Comparison of ENCODE assay signal across 1 cellular context in the genomic region with DNA sequence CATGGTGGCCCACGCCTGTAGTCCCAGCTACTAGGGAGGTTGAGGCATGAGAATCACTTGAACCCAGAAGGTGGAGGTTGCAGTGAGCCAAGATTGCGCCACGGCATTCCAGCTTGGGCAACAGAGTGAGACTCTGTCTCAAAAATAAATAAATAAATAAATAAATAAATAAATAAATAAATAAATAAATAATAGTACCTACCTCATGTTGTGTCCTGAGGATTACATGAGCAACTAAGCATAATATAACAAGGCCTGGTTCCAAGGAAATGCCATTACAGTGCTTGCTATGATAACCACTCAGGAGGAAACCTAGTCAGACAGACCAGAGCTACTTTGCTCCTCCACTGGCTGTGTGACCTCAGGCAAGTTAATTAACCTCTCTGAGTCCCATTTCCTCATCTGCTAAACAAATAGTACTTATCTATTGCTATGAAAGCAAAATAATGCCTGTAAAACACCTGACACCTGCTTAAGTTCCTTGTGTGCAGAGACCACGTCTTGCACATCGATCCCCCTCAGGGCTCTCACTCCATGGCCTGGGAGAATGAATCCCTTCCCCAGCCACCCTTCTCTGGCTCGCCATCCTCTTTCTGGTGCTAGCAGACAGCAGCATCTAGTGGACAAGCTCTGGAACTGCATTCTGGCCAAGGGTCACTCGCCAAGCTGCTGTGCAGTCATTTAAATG.
TF ChIP-seq lines count a peak whose summit lies in the region.

No MANE protein-coding gene starts in this region.

TF ChIP-seq in HepG2, 621 proteins besides CTCF, POLR2A, EP300 and RAD21 (continued from another document and continues in another):
- TF ChIP-seq NR3C1 (CRISPR knock-in tag; IDR thresholded peaks at IDR 0.05) (no peak), ZNF264 (CRISPR knock-in tag; IDR thresholded peaks at IDR 0.05) (no peak), ZSCAN30 (CRISPR knock-in tag; IDR thresholded peaks at IDR 0.05) (no peak), EEA1 (CRISPR knock-in tag; IDR thresholded peaks at IDR 0.05; ENCODE audit: borderline replicate concordance) (no peak), ZNF253 (CRISPR knock-in tag; IDR thresholded peaks at IDR 0.05; ENCODE audit: borderline replicate concordance) (no peak), JUND (CRISPR knock-in tag; IDR thresholded peaks at IDR 0.05) (no peak; the same call in 1 of the 2 replicates), SPEN (CRISPR knock-in tag; IDR thresholded peaks at IDR 0.05; ENCODE audit: low read depth) (peak; percentile 57; the same call in 1 of the 2 replicates), PHB2 (IDR thresholded peaks at IDR 0.05; ENCODE audit: partially characterized antibody) (no peak), ZNF878 (CRISPR knock-in tag; IDR thresholded peaks at IDR 0.05) (no peak), ZBTB7B (CRISPR knock-in tag; IDR thresholded peaks at IDR 0.05) (peak; percentile 80; the same call in 1 of the 2 replicates), ZNF75D (CRISPR knock-in tag; IDR thresholded peaks at IDR 0.05; ENCODE audit: borderline replicate concordance) (no peak), ARNTL (CRISPR knock-in tag; IDR thresholded peaks at IDR 0.05) (no peak), DPF2 (CRISPR knock-in tag; IDR thresholded peaks at IDR 0.05; ENCODE audit: borderline replicate concordance, low read depth) (no peak), SNAI1 (CRISPR knock-in tag; IDR thresholded peaks at IDR 0.05; ENCODE audit: borderline replicate concordance) (no peak), KLF16 (CRISPR knock-in tag; IDR thresholded peaks at IDR 0.05) (peak in 1 of 2 experiments; percentile 84; a peak in 2 of 4 replicates), CEBPG (CRISPR knock-in tag; IDR thresholded peaks at IDR 0.05) (peak; percentile 39; the same call in 1 of the 2 replicates), RELA (CRISPR knock-in tag; IDR thresholded peaks at IDR 0.05) (0 out of 2 replicates have a peak, but pooled peaks have one; percentile 70), TMF1 (CRISPR knock-in tag; IDR thresholded peaks at IDR 0.05; ENCODE audit: low read depth) (0 out of 2 replicates have a peak, but pooled peaks have one; percentile 49), ZNF775 (CRISPR knock-in tag; IDR thresholded peaks at IDR 0.05; ENCODE audit: borderline replicate concordance) (no peak), SMYD3 (CRISPR knock-in tag; IDR thresholded peaks at IDR 0.05) (0 out of 2 replicates have a peak, but pooled peaks have one; percentile 56), TOPORS (CRISPR knock-in tag; IDR thresholded peaks at IDR 0.05) (no peak), ZBTB3 (CRISPR knock-in tag; IDR thresholded peaks at IDR 0.05; ENCODE audit: borderline replicate concordance, low read depth) (no peak), ZNF598 (CRISPR knock-in tag; IDR thresholded peaks at IDR 0.05; ENCODE audit: borderline replicate concordance) (0 out of 2 replicates have a peak, but pooled peaks have one; percentile 31), ZNF790 (CRISPR knock-in tag; IDR thresholded peaks at IDR 0.05; ENCODE audit: borderline replicate concordance) (no peak), EED (CRISPR knock-in tag; IDR thresholded peaks at IDR 0.05) (no peak), HNF4G (IDR thresholded peaks at IDR 0.05; ENCODE audit: borderline replicate concordance, low read depth, low read length) (peak; percentile 97), HNF4G (CRISPR knock-in tag; IDR thresholded peaks at IDR 0.05; ENCODE audit: borderline replicate concordance, low read depth) (peak; percentile 34; the same call in 1 of the 2 replicates), ZNF552 (CRISPR knock-in tag; IDR thresholded peaks at IDR 0.05; ENCODE audit: borderline replicate concordance) (no peak), ZSCAN9 (CRISPR knock-in tag; IDR thresholded peaks at IDR 0.05; ENCODE audit: borderline replicate concordance) (no peak; the same call in 1 of the 2 replicates), FOXA1 (IDR thresholded peaks at IDR 0.05) (no peak), FOXA1 (CRISPR knock-in tag; IDR thresholded peaks at IDR 0.05) (no peak), ASH2L (IDR thresholded peaks at IDR 0.05; ENCODE audit: insufficient read length, low read depth, low read length) (peak; percentile 30), ZFP36L2 (CRISPR knock-in tag; IDR thresholded peaks at IDR 0.05) (peak; percentile 72; the same call in 1 of the 2 replicates), KLF9 (CRISPR knock-in tag; IDR thresholded peaks at IDR 0.05; ENCODE audit: low read depth) (no peak), NR2F6 (IDR thresholded peaks at IDR 0.05) (peak; percentile 58), NR2F6 (CRISPR knock-in tag; IDR thresholded peaks at IDR 0.05) (peak; percentile 71; the same call in 1 of the 2 replicates), ZSCAN29 (CRISPR knock-in tag; conservative IDR thresholded peaks at IDR 0.05) (no peak), ZNF326 (CRISPR knock-in tag; IDR thresholded peaks at IDR 0.05; ENCODE audit: borderline replicate concordance) (no peak)
- TF ChIP-seq, protein P1, sequence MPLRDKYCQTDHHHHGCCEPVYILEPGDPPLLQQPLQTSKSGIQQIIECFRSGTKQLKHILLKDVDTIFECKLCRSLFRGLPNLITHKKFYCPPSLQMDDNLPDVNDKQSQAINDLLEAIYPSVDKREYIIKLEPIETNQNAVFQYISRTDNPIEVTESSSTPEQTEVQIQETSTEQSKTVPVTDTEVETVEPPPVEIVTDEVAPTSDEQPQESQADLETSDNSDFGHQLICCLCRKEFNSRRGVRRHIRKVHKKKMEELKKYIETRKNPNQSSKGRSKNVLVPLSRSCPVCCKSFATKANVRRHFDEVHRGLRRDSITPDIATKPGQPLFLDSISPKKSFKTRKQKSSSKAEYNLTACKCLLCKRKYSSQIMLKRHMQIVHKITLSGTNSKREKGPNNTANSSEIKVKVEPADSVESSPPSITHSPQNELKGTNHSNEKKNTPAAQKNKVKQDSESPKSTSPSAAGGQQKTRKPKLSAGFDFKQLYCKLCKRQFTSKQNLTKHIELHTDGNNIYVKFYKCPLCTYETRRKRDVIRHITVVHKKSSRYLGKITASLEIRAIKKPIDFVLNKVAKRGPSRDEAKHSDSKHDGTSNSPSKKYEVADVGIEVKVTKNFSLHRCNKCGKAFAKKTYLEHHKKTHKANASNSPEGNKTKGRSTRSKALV (CRISPR knock-in tag; IDR thresholded peaks at IDR 0.05): no peak
- TF ChIP-seq, protein P2, sequence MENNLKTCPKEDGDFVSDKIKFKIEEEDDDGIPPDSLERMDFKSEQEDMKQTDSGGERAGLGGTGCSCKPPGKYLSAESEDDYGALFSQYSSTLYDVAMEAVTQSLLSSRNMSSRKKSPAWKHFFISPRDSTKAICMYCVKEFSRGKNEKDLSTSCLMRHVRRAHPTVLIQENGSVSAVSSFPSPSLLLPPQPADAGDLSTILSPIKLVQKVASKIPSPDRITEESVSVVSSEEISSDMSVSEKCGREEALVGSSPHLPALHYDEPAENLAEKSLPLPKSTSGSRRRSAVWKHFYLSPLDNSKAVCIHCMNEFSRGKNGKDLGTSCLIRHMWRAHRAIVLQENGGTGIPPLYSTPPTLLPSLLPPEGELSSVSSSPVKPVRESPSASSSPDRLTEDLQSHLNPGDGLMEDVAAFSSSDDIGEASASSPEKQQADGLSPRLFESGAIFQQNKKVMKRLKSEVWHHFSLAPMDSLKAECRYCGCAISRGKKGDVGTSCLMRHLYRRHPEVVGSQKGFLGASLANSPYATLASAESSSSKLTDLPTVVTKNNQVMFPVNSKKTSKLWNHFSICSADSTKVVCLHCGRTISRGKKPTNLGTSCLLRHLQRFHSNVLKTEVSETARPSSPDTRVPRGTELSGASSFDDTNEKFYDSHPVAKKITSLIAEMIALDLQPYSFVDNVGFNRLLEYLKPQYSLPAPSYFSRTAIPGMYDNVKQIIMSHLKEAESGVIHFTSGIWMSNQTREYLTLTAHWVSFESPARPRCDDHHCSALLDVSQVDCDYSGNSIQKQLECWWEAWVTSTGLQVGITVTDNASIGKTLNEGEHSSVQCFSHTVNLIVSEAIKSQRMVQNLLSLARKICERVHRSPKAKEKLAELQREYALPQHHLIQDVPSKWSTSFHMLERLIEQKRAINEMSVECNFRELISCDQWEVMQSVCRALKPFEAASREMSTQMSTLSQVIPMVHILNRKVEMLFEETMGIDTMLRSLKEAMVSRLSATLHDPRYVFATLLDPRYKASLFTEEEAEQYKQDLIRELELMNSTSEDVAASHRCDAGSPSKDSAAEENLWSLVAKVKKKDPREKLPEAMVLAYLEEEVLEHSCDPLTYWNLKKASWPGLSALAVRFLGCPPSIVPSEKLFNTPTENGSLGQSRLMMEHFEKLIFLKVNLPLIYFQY (CRISPR knock-in tag; IDR thresholded peaks at IDR 0.05; ENCODE audit: borderline replicate concordance): no peak
- TF ChIP-seq, protein P3, sequence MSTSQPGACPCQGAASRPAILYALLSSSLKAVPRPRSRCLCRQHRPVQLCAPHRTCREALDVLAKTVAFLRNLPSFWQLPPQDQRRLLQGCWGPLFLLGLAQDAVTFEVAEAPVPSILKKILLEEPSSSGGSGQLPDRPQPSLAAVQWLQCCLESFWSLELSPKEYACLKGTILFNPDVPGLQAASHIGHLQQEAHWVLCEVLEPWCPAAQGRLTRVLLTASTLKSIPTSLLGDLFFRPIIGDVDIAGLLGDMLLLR (CRISPR knock-in tag; IDR thresholded peaks at IDR 0.05): no peak
- TF ChIP-seq, protein P4, sequence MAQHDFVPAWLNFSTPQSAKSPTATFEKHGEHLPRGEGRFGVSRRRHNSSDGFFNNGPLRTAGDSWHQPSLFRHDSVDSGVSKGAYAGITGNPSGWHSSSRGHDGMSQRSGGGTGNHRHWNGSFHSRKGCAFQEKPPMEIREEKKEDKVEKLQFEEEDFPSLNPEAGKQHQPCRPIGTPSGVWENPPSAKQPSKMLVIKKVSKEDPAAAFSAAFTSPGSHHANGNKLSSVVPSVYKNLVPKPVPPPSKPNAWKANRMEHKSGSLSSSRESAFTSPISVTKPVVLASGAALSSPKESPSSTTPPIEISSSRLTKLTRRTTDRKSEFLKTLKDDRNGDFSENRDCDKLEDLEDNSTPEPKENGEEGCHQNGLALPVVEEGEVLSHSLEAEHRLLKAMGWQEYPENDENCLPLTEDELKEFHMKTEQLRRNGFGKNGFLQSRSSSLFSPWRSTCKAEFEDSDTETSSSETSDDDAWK (CRISPR knock-in tag; IDR thresholded peaks at IDR 0.05): no peak
- TF ChIP-seq, protein P5, sequence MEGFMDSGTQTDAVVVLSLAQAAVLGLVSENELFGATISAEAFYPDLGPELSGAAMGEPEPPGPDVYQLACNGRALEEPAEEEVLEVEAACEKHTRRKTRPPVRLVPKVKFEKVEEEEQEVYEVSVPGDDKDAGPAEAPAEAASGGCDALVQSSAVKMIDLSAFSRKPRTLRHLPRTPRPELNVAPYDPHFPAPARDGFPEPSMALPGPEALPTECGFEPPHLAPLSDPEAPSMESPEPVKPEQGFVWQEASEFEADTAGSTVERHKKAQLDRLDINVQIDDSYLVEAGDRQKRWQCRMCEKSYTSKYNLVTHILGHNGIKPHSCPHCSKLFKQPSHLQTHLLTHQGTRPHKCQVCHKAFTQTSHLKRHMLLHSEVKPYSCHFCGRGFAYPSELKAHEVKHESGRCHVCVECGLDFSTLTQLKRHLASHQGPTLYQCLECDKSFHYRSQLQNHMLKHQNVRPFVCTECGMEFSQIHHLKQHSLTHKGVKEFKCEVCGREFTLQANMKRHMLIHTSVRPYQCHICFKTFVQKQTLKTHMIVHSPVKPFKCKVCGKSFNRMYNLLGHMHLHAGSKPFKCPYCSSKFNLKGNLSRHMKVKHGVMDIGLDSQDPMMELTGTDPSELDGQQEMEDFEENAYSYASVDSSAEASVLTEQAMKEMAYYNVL (CRISPR knock-in tag; IDR thresholded peaks at IDR 0.05; ENCODE audit: borderline replicate concordance): no peak
- TF ChIP-seq, protein P6, sequence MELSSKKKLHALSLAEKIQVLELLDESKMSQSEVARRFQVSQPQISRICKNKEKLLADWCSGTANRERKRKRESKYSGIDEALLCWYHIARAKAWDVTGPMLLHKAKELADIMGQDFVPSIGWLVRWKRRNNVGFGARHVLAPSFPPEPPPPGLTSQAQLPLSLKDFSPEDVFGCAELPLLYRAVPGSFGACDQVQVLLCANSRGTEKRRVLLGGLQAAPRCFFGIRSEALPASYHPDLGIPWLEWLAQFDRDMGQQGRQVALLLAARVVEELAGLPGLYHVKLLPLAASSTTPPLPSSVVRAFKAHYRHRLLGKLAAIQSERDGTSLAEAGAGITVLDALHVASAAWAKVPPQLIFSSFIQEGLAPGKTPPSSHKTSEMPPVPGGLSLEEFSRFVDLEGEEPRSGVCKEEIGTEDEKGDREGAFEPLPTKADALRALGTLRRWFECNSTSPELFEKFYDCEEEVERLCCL (CRISPR knock-in tag; IDR thresholded peaks at IDR 0.05; ENCODE audit: borderline replicate concordance): no peak
- TF ChIP-seq, protein P7, sequence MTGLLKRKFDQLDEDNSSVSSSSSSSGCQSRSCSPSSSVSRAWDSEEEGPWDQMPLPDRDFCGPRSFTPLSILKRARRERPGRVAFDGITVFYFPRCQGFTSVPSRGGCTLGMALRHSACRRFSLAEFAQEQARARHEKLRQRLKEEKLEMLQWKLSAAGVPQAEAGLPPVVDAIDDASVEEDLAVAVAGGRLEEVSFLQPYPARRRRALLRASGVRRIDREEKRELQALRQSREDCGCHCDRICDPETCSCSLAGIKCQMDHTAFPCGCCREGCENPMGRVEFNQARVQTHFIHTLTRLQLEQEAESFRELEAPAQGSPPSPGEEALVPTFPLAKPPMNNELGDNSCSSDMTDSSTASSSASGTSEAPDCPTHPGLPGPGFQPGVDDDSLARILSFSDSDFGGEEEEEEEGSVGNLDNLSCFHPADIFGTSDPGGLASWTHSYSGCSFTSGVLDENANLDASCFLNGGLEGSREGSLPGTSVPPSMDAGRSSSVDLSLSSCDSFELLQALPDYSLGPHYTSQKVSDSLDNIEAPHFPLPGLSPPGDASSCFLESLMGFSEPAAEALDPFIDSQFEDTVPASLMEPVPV (CRISPR knock-in tag; IDR thresholded peaks at IDR 0.05): no peak
- TF ChIP-seq, protein P8, sequence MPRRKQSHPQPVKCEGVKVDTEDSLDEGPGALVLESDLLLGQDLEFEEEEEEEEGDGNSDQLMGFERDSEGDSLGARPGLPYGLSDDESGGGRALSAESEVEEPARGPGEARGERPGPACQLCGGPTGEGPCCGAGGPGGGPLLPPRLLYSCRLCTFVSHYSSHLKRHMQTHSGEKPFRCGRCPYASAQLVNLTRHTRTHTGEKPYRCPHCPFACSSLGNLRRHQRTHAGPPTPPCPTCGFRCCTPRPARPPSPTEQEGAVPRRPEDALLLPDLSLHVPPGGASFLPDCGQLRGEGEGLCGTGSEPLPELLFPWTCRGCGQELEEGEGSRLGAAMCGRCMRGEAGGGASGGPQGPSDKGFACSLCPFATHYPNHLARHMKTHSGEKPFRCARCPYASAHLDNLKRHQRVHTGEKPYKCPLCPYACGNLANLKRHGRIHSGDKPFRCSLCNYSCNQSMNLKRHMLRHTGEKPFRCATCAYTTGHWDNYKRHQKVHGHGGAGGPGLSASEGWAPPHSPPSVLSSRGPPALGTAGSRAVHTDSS (CRISPR knock-in tag; conservative IDR thresholded peaks at IDR 0.05): no peak
- TF ChIP-seq, protein P9, sequence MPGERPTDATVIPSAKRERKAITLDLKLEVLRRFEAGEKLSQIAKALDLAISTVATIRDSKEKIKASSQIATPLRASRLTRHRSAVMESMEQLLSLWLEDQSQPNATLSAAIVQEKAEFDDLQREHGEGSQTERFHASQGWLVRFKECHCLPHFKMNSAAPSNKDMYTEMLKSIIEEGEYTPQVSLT (CRISPR knock-in tag; IDR thresholded peaks at IDR 0.05; ENCODE audit: borderline replicate concordance, low read depth): no peak
- TF ChIP-seq, protein P10, sequence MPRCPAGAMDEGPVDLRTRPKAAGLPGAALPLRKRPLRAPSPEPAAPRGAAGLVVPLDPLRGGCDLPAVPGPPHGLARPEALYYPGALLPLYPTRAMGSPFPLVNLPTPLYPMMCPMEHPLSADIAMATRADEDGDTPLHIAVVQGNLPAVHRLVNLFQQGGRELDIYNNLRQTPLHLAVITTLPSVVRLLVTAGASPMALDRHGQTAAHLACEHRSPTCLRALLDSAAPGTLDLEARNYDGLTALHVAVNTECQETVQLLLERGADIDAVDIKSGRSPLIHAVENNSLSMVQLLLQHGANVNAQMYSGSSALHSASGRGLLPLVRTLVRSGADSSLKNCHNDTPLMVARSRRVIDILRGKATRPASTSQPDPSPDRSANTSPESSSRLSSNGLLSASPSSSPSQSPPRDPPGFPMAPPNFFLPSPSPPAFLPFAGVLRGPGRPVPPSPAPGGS (CRISPR knock-in tag; IDR thresholded peaks at IDR 0.05): no peak; the same call in 1 of the 2 replicates
